1 cellular context compared by ENCODE assay signal in genomic region chr18:54155412-54155811, GRCh38.
TF ChIP-seq lines count a peak whose summit lies in the region.

No MANE protein-coding gene starts in this region.

TF ChIP-seq in HepG2, 621 proteins besides CTCF, POLR2A, EP300 and RAD21 (continued from another document):
- no peak for TF ChIP-seq PBX3 (CRISPR knock-in tag; IDR thresholded peaks at IDR 0.05; ENCODE audit: borderline replicate concordance)
- TF ChIP-seq ZBTB3 (CRISPR knock-in tag; IDR thresholded peaks at IDR 0.05; ENCODE audit: borderline replicate concordance, low read depth) = no peak
- TF ChIP-seq ZBTB10 (CRISPR knock-in tag; IDR thresholded peaks at IDR 0.05; ENCODE audit: borderline replicate concordance) = no peak
- TF ChIP-seq ZFP90 (CRISPR knock-in tag; IDR thresholded peaks at IDR 0.05; ENCODE audit: borderline replicate concordance) = no peak
- no peak for TF ChIP-seq JUN (CRISPR knock-in tag; IDR thresholded peaks at IDR 0.05)
- TF ChIP-seq THAP7 (CRISPR knock-in tag; IDR thresholded peaks at IDR 0.05) = no peak
- TF ChIP-seq MAFF (IDR thresholded peaks at IDR 0.05; ENCODE audit: low read depth, low read length) = peak; percentile 23; the same call in 1 of the 2 replicates
- no peak for TF ChIP-seq NFATC3 (CRISPR knock-in tag; IDR thresholded peaks at IDR 0.05)
- TF ChIP-seq NCOA1 (CRISPR knock-in tag; IDR thresholded peaks at IDR 0.05) = no peak
- TF ChIP-seq MAFK (conservative IDR thresholded peaks at IDR 0.05 in 1 of 2, IDR thresholded peaks at IDR 0.05 in 1 of 2; ENCODE audit: low read length in 2 of 2) = peak; percentile 25 to 60; a peak in 3 of 4 replicates
- no peak for TF ChIP-seq ZBTB43 (CRISPR knock-in tag; conservative IDR thresholded peaks at IDR 0.05)
- TF ChIP-seq IRF9 (CRISPR knock-in tag; IDR thresholded peaks at IDR 0.05; ENCODE audit: borderline replicate concordance) = no peak
